Comparison of ENCODE assay signal across 26 cellular contexts in genomic region chr14:80536456-80536855, GRCh38.
DNase-seq lines count a peak whose midpoint lies in the region; TF ChIP-seq lines count a peak whose summit lies in the region.
"Had no signal": no experiment of that assay in that cellular context is flagged by ENCODE, and none has a peak within 500 bp of the region (broad histone marks: within the 10 kb centered on the region; RNA-seq: fewer than 3 reads in every experiment).

No MANE protein-coding gene starts in this region.

- peaks cover 3% of the 10 kb centered on the region for H3K36me3 Mint-ChIP-seq in chondrocyte (ENCODE audit: low read depth)

- H3K9me3 ChIP-seq in SJCRH30 (replicated peaks) (no peaks in the 10 kb centered on the region), osteoblast (ENCODE audit: low read depth, low read length) (no peaks in the 10 kb centered on the region)
- H3K9me3 ChIP-seq: esophagus squamous epithelium, gastrocnemius medialis, thoracic aorta, uterus had no signal

- H3K9me3 Mint-ChIP-seq in chondrocyte (ENCODE audit: low read depth), result peaks cover 14% of the 10 kb centered on the region

- no peaks in the 10 kb centered on the region for H3K27me3 Mint-ChIP-seq in chondrocyte (ENCODE audit: low read depth)
- H3K27me3 Mint-ChIP-seq: activated CD4-positive, alpha-beta T cell treated with anti-CD3 and anti-CD28 coated beads for 36 hours; activated naive CD8-positive, alpha-beta T cell treated with anti-CD3 and anti-CD28 coated beads, Interleukin-2, amount 10 ng/mL, durations not matched to agents 7 days and 5 days; CD4-positive, CD25-positive, alpha-beta regulatory T cell; dendritic cell treated with granulocyte-macrophage colony-stimulating factor and Interleukin-4, amounts not matched to agents 40 ng/mL and 50 ng/mL, for 4 days had no signal

- peak overlapping the region; percentile 21 for H3K27ac ChIP-seq in SJCRH30
- H3K27ac ChIP-seq in osteoblast (ENCODE audit: low read depth, low read length), result no peak overlapping the region
- H3K27ac ChIP-seq: esophagus squamous epithelium, gastrocnemius medialis, hepatocyte, neutrophil, thoracic aorta, uterus had no signal

- no peaks in the 10 kb centered on the region for H4K20me1 ChIP-seq in osteoblast (ENCODE audit: insufficient read depth, low read length)

- H2AFZ ChIP-seq in osteoblast (ENCODE audit: low read length), result peak overlapping the region; percentile 12
- H2AFZ ChIP-seq: hepatocyte had no signal

- no peak overlapping the region for H3K4me2 ChIP-seq in osteoblast (ENCODE audit: insufficient read depth, low read length)
- H3K4me2 ChIP-seq: hepatocyte had no signal

- DNase-seq in DMS153 (lab: John Stamatoyannopoulos, UW) (peak; percentile 8), DMS153 treated with DMSO at 0.1 percent for 48 hours (lab: John Stamatoyannopoulos, UW; ENCODE audit: unreplicated experiment) (no peak), NCI-H2107 (lab: John Stamatoyannopoulos, UW) (peak; percentile 14), SJCRH30 (peak; percentile 59 to 82), osteoblast (ENCODE audit: insufficient read length, low spot score, missing footprints) (no peak), chondrocyte (ENCODE audit: low spot score) (no peak), NCI-H82 treated with DMSO at 0.1 percent for 48 hours (lab: John Stamatoyannopoulos, UW; ENCODE audit: unreplicated experiment) (no peak)
- no peak for DNase-seq in activated CD4-positive, alpha-beta T cell treated with anti-CD3 and anti-CD28 coated beads for 48 hours
- DNase-seq: 8988T; activated CD4-positive, alpha-beta T cell treated with anti-CD3 and anti-CD28 coated beads for 36 hours; activated CD8-positive, alpha-beta memory T cell treated with anti-CD3 and anti-CD28 coated beads for 24 hours; activated effector memory CD4-positive, alpha-beta T cell treated with anti-CD3 and anti-CD28 coated beads, Interleukin-2, amount 50 U/mL, for 16 hours; activated naive CD8-positive, alpha-beta T cell treated with anti-CD3 and anti-CD28 coated beads, Interleukin-2, amount 10 ng/mL, durations not matched to agents 7 days and 5 days; caudate nucleus; CD4-positive, CD25-positive, alpha-beta regulatory T cell; esophagus squamous epithelium; gastrocnemius medialis; NCI-H2029 treated with DMSO at 0.1 percent for 48 hours; NCI-H526 treated with DMSO at 0.1 percent for 48 hours; stimulated activated naive CD8-positive, alpha-beta T cell treated with anti-CD3 and anti-CD28 coated beads, Interleukin-15, Interleukin-2, amounts not matched to agents 100 U/mL and 50 U/mL, for 24 hours; T-helper 2 cell; uterus had no signal

- H3K4me1 ChIP-seq in SJCRH30, result peaks cover 13% of the 10 kb centered on the region
- H3K4me1 ChIP-seq in osteoblast (ENCODE audit: insufficient read depth, low read length), result no peaks in the 10 kb centered on the region
- H3K4me1 ChIP-seq: esophagus squamous epithelium, gastrocnemius medialis, uterus had no signal

- H3K4me1 Mint-ChIP-seq in chondrocyte (ENCODE audit: low read depth), result no peaks in the 10 kb centered on the region
- H3K4me1 Mint-ChIP-seq: activated CD4-positive, alpha-beta T cell treated with anti-CD3 and anti-CD28 coated beads for 36 hours; activated naive CD8-positive, alpha-beta T cell treated with anti-CD3 and anti-CD28 coated beads, Interleukin-2, amount 10 ng/mL, durations not matched to agents 7 days and 5 days; CD4-positive, CD25-positive, alpha-beta regulatory T cell had no signal

- no peak overlapping the region for H3K27ac Mint-ChIP-seq in chondrocyte (ENCODE audit: unreplicated experiment)
- H3K27ac Mint-ChIP-seq: activated CD4-positive, alpha-beta T cell treated with anti-CD3 and anti-CD28 coated beads for 36 hours; activated naive CD8-positive, alpha-beta T cell treated with anti-CD3 and anti-CD28 coated beads, Interleukin-2, amount 10 ng/mL, durations not matched to agents 7 days and 5 days; CD4-positive, CD25-positive, alpha-beta regulatory T cell; dendritic cell treated with granulocyte-macrophage colony-stimulating factor and Interleukin-4, amounts not matched to agents 40 ng/mL and 50 ng/mL, for 4 days had no signal

- H3K4me3 ChIP-seq in SJCRH30 (no peak overlapping the region), osteoblast (ENCODE audit: insufficient read depth, low read length) (no peak overlapping the region)
- H3K4me3 ChIP-seq: esophagus squamous epithelium, gastrocnemius medialis, hepatocyte, thoracic aorta, uterus had no signal

- no peaks in the 10 kb centered on the region for H3K27me3 ChIP-seq in SJCRH30
- H3K27me3 ChIP-seq in osteoblast (ENCODE audit: insufficient read depth, low read length), result no peaks in the 10 kb centered on the region
- H3K27me3 ChIP-seq: esophagus squamous epithelium, gastrocnemius medialis, hepatocyte, neutrophil, uterus had no signal

- no peak overlapping the region for H3K4me3 Mint-ChIP-seq in chondrocyte (ENCODE audit: unreplicated experiment)
- H3K4me3 Mint-ChIP-seq: activated CD4-positive, alpha-beta T cell treated with anti-CD3 and anti-CD28 coated beads for 36 hours; activated naive CD8-positive, alpha-beta T cell treated with anti-CD3 and anti-CD28 coated beads, Interleukin-2, amount 10 ng/mL, durations not matched to agents 7 days and 5 days; CD4-positive, CD25-positive, alpha-beta regulatory T cell; dendritic cell treated with granulocyte-macrophage colony-stimulating factor and Interleukin-4, amounts not matched to agents 40 ng/mL and 50 ng/mL, for 4 days had no signal

- TF ChIP-seq CTCF in osteoblast (IDR thresholded peaks at IDR 0.05; ENCODE audit: extremely low read depth, low read depth, low read length) (no peak), chondrocyte (IDR thresholded peaks at IDR 0.05) (no peak)

- H3K79me2 ChIP-seq in osteoblast (ENCODE audit: insufficient read depth, low read length), result no peaks in the 10 kb centered on the region
- H3K79me2 ChIP-seq: hepatocyte had no signal

- no peaks in the 10 kb centered on the region for H3K36me3 ChIP-seq in SJCRH30
- no peaks in the 10 kb centered on the region for H3K36me3 ChIP-seq in osteoblast (ENCODE audit: insufficient read depth, low read length)
- H3K36me3 ChIP-seq: esophagus squamous epithelium, gastrocnemius medialis, neutrophil, thoracic aorta, uterus had no signal

Comparison
In these comparisons a context has a peak if more than half of its experiments do, and no peak if none do; other contexts are left out.
1. DNase-seq: peak in DMS153 (single experiment), NCI-H2107 (single experiment) and SJCRH30 (2 of 2); none in DMS153 treated with DMSO at 0.1 percent for 48 hours (single experiment), osteoblast (single experiment), chondrocyte (single experiment), NCI-H82 treated with DMSO at 0.1 percent for 48 hours (single experiment) and activated CD4-positive, alpha-beta T cell treated with anti-CD3 and anti-CD28 coated beads for 48 hours (single experiment).